In genomic region chr10:10661176-10661575, GRCh38 we compare ENCODE assay signal across 15 cellular contexts.
A peak's percentile ranks its signal among the peaks of the same experiment; 100 is the strongest.
DNase-seq lines count a peak whose midpoint lies in the region; ATAC-seq and TF ChIP-seq lines count a peak whose summit lies in the region.
"Had no signal": no experiment of that assay in that cellular context is flagged by ENCODE, and none has a peak within 500 bp of the region (broad histone marks: within the 10 kb centered on the region; RNA-seq: fewer than 3 reads in every experiment).

No MANE protein-coding gene starts in this region.

- H3K4me3 ChIP-seq in MG63 (no peak overlapping the region), choroid plexus epithelial cell (ENCODE audit: low read depth, low read length) (no peak overlapping the region), mesenchymal stem cell (ENCODE audit: insufficient read depth in 1 of 2, low read depth in 1 of 2, low read length in 2 of 2) (no peak overlapping the region)

- no peak overlapping the region for H2BK5ac ChIP-seq in mesenchymal stem cell (ENCODE audit: low read depth, low read length, poor library complexity, severe bottlenecking)

- H3K27me3 Mint-ChIP-seq in natural killer cell (ENCODE audit: low read depth in 2 of 2), result peaks cover 6 to 21% of the 10 kb centered on the region in 2 donors

- H3K36me3 ChIP-seq in MG63 (no peaks in the 10 kb centered on the region), mesenchymal stem cell (ENCODE audit: control insufficient read depth in 1 of 2, insufficient read depth in 2 of 2, low read depth in 1 of 2, low read length in 2 of 2) (no peaks in the 10 kb centered on the region)

- WGBS in mesenchymal stem cell, result 20% methylated on average over 1 of the region's 4 CpGs

- no peak overlapping the region for H3K4ac ChIP-seq in mesenchymal stem cell (ENCODE audit: low read depth in 1 of 2, low read length in 2 of 2)

- H3K4me2 ChIP-seq in mesenchymal stem cell (ENCODE audit: low read length, poor library complexity, severe bottlenecking), result no peak overlapping the region

- no peak for ATAC-seq in natural killer cell
- ATAC-seq in left ventricle myocardium superior, result no peak
- ATAC-seq: CD8-positive, alpha-beta T cell; HCT116 had no signal

- H3K27me3 ChIP-seq in MG63, result no peaks in the 10 kb centered on the region
- no peaks in the 10 kb centered on the region for H3K27me3 ChIP-seq in mesenchymal stem cell (ENCODE audit: control insufficient read depth in 1 of 2, insufficient read depth in 1 of 2, low read length in 2 of 2)

- no peak overlapping the region for H2AK5ac ChIP-seq in mesenchymal stem cell (ENCODE audit: low read length, severe bottlenecking)

- H3K4me1 Mint-ChIP-seq in natural killer cell, result peaks cover 3 to 5% of the 10 kb centered on the region in 2 donors
- H3K4me1 Mint-ChIP-seq: IgD-negative memory B cell had no signal

- H4K8ac ChIP-seq in mesenchymal stem cell (ENCODE audit: low read length), result no peak overlapping the region

- H3K9me3 Mint-ChIP-seq in natural killer cell, result peaks cover 0 to 2% of the 10 kb centered on the region in 2 donors

- no peak overlapping the region for H2BK15ac ChIP-seq in mesenchymal stem cell (ENCODE audit: low read depth, poor library complexity, severe bottlenecking)

- H3K14ac ChIP-seq in mesenchymal stem cell (ENCODE audit: low read length in 2 of 2), result no peak overlapping the region

- no peak overlapping the region for H4K91ac ChIP-seq in mesenchymal stem cell (ENCODE audit: low read length)

- H2AFZ ChIP-seq in mesenchymal stem cell (ENCODE audit: low read depth, low read length), result no peak overlapping the region

- no peaks in the 10 kb centered on the region for H3K4me1 ChIP-seq in mesenchymal stem cell (ENCODE audit: control insufficient read depth, insufficient read depth, low read depth, low read length)

- no peak overlapping the region for H3K18ac ChIP-seq in mesenchymal stem cell (ENCODE audit: low read depth in 1 of 2, low read length in 2 of 2)

- peak; percentile 33 for DNase-seq in H4 (ENCODE audit: low spot score)
- peak; percentile 20 for DNase-seq in MG63
- DNase-seq in choroid plexus epithelial cell (ENCODE audit: low read depth), result peak; percentile 48
- peak; percentile 77 for DNase-seq in mesenchymal stem cell
- no peak for DNase-seq in T1000 (lab: John Stamatoyannopoulos, UW)
- no peak for DNase-seq in natural killer cell
- no peak for DNase-seq in left ventricle myocardium superior
- DNase-seq: CD8-positive, alpha-beta T cell; COR-L47; DMS153; DND-41; GDM1 had no signal

- H3K9me3 ChIP-seq in MG63 (no peaks in the 10 kb centered on the region; the same call in 1 of the 2 replicates), mesenchymal stem cell (ENCODE audit: control insufficient read depth, low read length) (no peaks in the 10 kb centered on the region)

- no peak overlapping the region for H3K9ac ChIP-seq in mesenchymal stem cell (ENCODE audit: low read length)

- H3K4me3 Mint-ChIP-seq in natural killer cell, result no peak overlapping the region
- H3K4me3 Mint-ChIP-seq: CD14-positive monocyte; CD8-positive, alpha-beta T cell; IgD-negative memory B cell had no signal

- TF ChIP-seq CTCF in choroid plexus epithelial cell (conservative IDR thresholded peaks at IDR 0.05; ENCODE audit: low read depth, low read length) (no peak), natural killer cell (IDR thresholded peaks at IDR 0.05) (no peak)

- H2BK120ac ChIP-seq in mesenchymal stem cell (ENCODE audit: low read depth, low read length), result no peak overlapping the region

- H3K79me1 ChIP-seq in mesenchymal stem cell (replicated peaks; ENCODE audit: low read length, poor library complexity, severe bottlenecking), result no peaks in the 10 kb centered on the region

- H3K27ac ChIP-seq in mesenchymal stem cell (ENCODE audit: low read length, poor library complexity, severe bottlenecking), result no peak overlapping the region

- no peak overlapping the region for H2BK12ac ChIP-seq in mesenchymal stem cell (ENCODE audit: low read length in 2 of 2)

- no peaks in the 10 kb centered on the region for H3K36me3 Mint-ChIP-seq in natural killer cell
- H3K36me3 Mint-ChIP-seq: CD8-positive, alpha-beta T cell; IgD-negative memory B cell had no signal

- H3K23ac ChIP-seq in mesenchymal stem cell (ENCODE audit: low read length in 2 of 2), result no peak overlapping the region

- no peak overlapping the region for H3K27ac Mint-ChIP-seq in natural killer cell
- H3K27ac Mint-ChIP-seq: CD8-positive, alpha-beta T cell; IgD-negative memory B cell had no signal

- intact Hi-C loops in natural killer cell (cut with micrococcal nuclease), result no loop called here
- intact Hi-C loops in left ventricle myocardium superior (cut with micrococcal nuclease), result no loop called here

Comparison
In these comparisons a context has a peak if more than half of its experiments do, and no peak if none do; other contexts are left out.
1. DNase-seq: peak in H4 (single experiment), MG63 (single experiment), choroid plexus epithelial cell (single experiment) and mesenchymal stem cell (single experiment); none in T1000 (single experiment), natural killer cell (single experiment) and left ventricle myocardium superior (single experiment).